8 cellular contexts compared by ENCODE assay signal in genomic region chr10:104076743-104077160, GRCh38. TPM values are rescaled to one million over a fixed set of nuclear protein-coding genes. Genes with fewer than 3 reads are reported as not detected.
DNase-seq lines count a peak whose midpoint lies in the region; ATAC-seq and TF ChIP-seq lines count a peak whose summit lies in the region.

No MANE protein-coding gene starts in this region.

- H3K9me3 ChIP-seq in NT2/D1 (ENCODE audit: insufficient read depth, low read length): no peaks in the 10 kb centered on the region

- no peaks in the 10 kb centered on the region for H3K27me3 Mint-ChIP-seq in chondrocyte (ENCODE audit: low read depth)

- no peak overlapping the region for H3K4me3 Mint-ChIP-seq in chondrocyte (ENCODE audit: unreplicated experiment)

- TF ChIP-seq CTCF in HFF-Myc (IDR thresholded peaks at IDR 0.05; ENCODE audit: low read depth, low read length, missing control alignments): no peak
- TF ChIP-seq CTCF in chondrocyte (IDR thresholded peaks at IDR 0.05): no peak

- no peaks in the 10 kb centered on the region for H3K36me3 ChIP-seq in NT2/D1 (ENCODE audit: insufficient read depth, insufficient read length, low read length)

- H3K27me3 ChIP-seq in NT2/D1 (ENCODE audit: insufficient read depth, insufficient read length): no peaks in the 10 kb centered on the region

- H3K4me1 Mint-ChIP-seq in chondrocyte (ENCODE audit: low read depth): no peaks in the 10 kb centered on the region

- intact Hi-C loops in Right ventricle myocardium superior (cut with DNase I): no loop called here

- peak; percentile 33 for DNase-seq in HFF-Myc (ENCODE audit: extremely low read depth, low read depth)
- DNase-seq in NT2/D1 (ENCODE audit: low read depth, low spot score): peak; percentile 80
- peak; percentile 54 for DNase-seq in Right ventricle myocardium superior
- peak; percentile 93 for DNase-seq in renal cortical epithelial cell (ENCODE audit: low read depth)
- DNase-seq in mesenteric fat pad (ENCODE audit: low spot score): no peak
- no peak for DNase-seq in chondrocyte (ENCODE audit: low spot score)
- DNase-seq in cortex of kidney (lab: John Stamatoyannopoulos, UW): no peak
- no peak for DNase-seq in GM19238 (ENCODE audit: insufficient read length, low spot score)

- ATAC-seq in Right ventricle myocardium superior (ENCODE audit: poor library complexity): peak; percentile 65

- H3K4me3 ChIP-seq in HFF-Myc (replicated peaks; ENCODE audit: low read depth, low read length) (no peak overlapping the region), NT2/D1 (ENCODE audit: insufficient read length, low read depth) (no peak overlapping the region)

- H3K27ac Mint-ChIP-seq in chondrocyte (ENCODE audit: unreplicated experiment): no peak overlapping the region

- no peaks in the 10 kb centered on the region for H3K9me3 Mint-ChIP-seq in chondrocyte (ENCODE audit: low read depth)

- no peaks in the 10 kb centered on the region for H3K36me3 Mint-ChIP-seq in chondrocyte (ENCODE audit: low read depth)

- no peak overlapping the region for H3K9ac ChIP-seq in NT2/D1 (ENCODE audit: insufficient read length, low read depth)

- peaks cover 7% of the 10 kb centered on the region for H3K4me1 ChIP-seq in NT2/D1 (ENCODE audit: insufficient read depth, insufficient read length)

RNA-seq across cellular contexts. Expression of gene COL17A1, which starts 8.9 kb away (rescaled TPM):
- not detected for total RNA-seq in Right ventricle myocardium superior
- 0.89 and 3.3 TPM in 2 replicates for total RNA-seq in renal cortical epithelial cell
- 0.19 TPM for total RNA-seq in mesenteric fat pad
- not detected in 3 replicates for total RNA-seq in chondrocyte

RNA-seq across cellular contexts. Expression of gene SFR1, which starts 45.2 kb away (rescaled TPM):
- total RNA-seq in Right ventricle myocardium superior: 4.9 TPM
- 5.3 and 15.5 TPM in 2 replicates for total RNA-seq in renal cortical epithelial cell
- total RNA-seq in mesenteric fat pad: 6.1 TPM
- 3.7 to 5.5 TPM (median 4.6 TPM) in 3 replicates for total RNA-seq in chondrocyte

Comparison
In these comparisons a context has a peak if more than half of its experiments do, and no peak if none do; other contexts are left out.
1. DNase-seq: peak in HFF-Myc (single experiment), NT2/D1 (single experiment), Right ventricle myocardium superior (single experiment) and renal cortical epithelial cell (single experiment); none in mesenteric fat pad (single experiment), chondrocyte (single experiment), cortex of kidney (single experiment) and GM19238 (single experiment).